8 cellular contexts compared by ENCODE assay signal in the genomic region with DNA sequence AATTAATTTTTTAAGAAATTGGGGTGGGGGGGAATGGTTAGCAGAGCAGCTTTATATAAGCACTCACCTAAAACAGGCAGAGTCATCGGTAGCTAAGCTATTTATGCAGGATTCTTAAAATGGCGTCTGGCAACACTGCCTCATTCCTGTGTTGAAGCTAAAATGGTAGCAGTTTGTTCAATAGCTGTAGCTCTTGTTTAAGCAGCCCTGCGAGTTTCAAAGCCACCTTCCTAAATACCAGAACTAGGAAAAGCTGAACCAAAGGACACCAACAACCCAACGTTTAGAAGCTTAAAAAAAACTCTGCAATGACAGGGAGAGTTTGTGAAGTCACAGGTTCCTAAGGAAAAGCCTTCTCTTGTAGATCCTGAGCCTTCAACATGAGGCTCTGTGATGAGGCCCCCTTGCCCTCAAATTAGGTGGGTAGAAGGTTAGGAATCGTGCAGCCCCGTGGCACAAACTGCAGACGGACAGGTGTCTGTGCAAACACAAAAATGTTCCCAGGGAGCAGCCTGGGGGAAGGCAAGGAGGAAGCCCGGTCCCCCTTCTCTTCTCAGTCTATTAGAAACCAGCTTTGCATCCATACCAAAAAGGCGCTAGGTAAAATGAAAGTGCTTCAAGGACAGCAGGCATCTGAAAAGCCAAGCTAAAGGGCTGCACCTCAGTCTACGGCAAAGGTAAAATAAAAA. TPM values are rescaled to one million over a fixed set of nuclear protein-coding genes. Genes with fewer than 3 reads are reported as not detected.
DNase-seq lines count a peak whose midpoint lies in the region; ATAC-seq, FAIRE-seq and TF ChIP-seq lines count a peak whose summit lies in the region.

No MANE protein-coding gene starts in this region.

- no peaks in the 10 kb centered on the region for H3K27me3 ChIP-seq in AG04450 (ENCODE audit: control insufficient read depth, insufficient read depth, low read length)
- no peaks in the 10 kb centered on the region for H3K27me3 ChIP-seq in IMR-90 (ENCODE audit: control insufficient read depth, insufficient read depth, low read length)
- H3K27me3 ChIP-seq in layer of hippocampus (ENCODE audit: control insufficient read depth, insufficient read depth, low read length): no peaks in the 10 kb centered on the region
- H3K27me3 ChIP-seq in uterus: no peaks in the 10 kb centered on the region

- H3K9me3 ChIP-seq in AG04450 (ENCODE audit: control insufficient read depth, insufficient read depth, low read length) (no peaks in the 10 kb centered on the region), IMR-90 (ENCODE audit: control insufficient read depth, insufficient read depth, low read length) (no peaks in the 10 kb centered on the region), uterus (no peaks in the 10 kb centered on the region)

- POLR2A ChIA-PET in AG04450 (lab: Yijun Ruan, JAX) (interaction anchor here (0.6 kb wide), 1 partner anchor 51 kb away, joined by 3 read pairs; no protein-coding TSS in a partner anchor), IMR-90 (lab: Charles Lee; ENCODE audit: unreplicated experiment) (interaction anchor here (0.5 to 1.0 kb wide), 2 partner anchors 34 to 224 kb away, joined by 3 to 4 read pairs; no protein-coding TSS in a partner anchor)

- intact Hi-C loops in IMR-90 (cut with micrococcal nuclease): no loop called here
- intact Hi-C loops in uterus (cut with DNase I; ENCODE audit: low total_unique reads): no loop called here

- peak overlapping the region; percentile 71 for H2BK15ac ChIP-seq in IMR-90 (ENCODE audit: low read depth, low read length)

- H3K27me3 Mint-ChIP-seq in activated naive CD8-positive, alpha-beta T cell treated with anti-CD3 and anti-CD28 coated beads, Interleukin-2, amount 50 U/mL, for 24 hours: no peaks in the 10 kb centered on the region

- no peak for ATAC-seq in IMR-90 (ENCODE audit: low read depth)
- no peak for ATAC-seq in activated naive CD8-positive, alpha-beta T cell treated with anti-CD3 and anti-CD28 coated beads, Interleukin-2, amount 50 U/mL, for 24 hours

- peak overlapping the region; percentile 86 for H4K5ac ChIP-seq in IMR-90 (ENCODE audit: low read depth, low read length)

- H3K36me3 ChIP-seq in IMR-90 (ENCODE audit: control insufficient read depth, insufficient read depth, low read length) (peaks cover 4% of the 10 kb centered on the region; the same call in 1 of the 2 replicates), uterus (no peaks in the 10 kb centered on the region)

- H2BK120ac ChIP-seq in IMR-90 (ENCODE audit: low read depth, low read length): peak overlapping the region; percentile 84

- dilution Hi-C loops in IMR-90 (cut with HindIII; ENCODE audit: low sequenced_read_pairs, unreplicated experiment): no loop called here

- H2BK5ac ChIP-seq in IMR-90 (ENCODE audit: low read depth, low read length, poor library complexity, severe bottlenecking): peak overlapping the region; percentile 97

- peak overlapping the region; percentile 83 for H2BK20ac ChIP-seq in IMR-90 (ENCODE audit: low read depth, low read length)

- H3K79me1 ChIP-seq in IMR-90 (ENCODE audit: low read depth in 1 of 2, low read length in 2 of 2): peaks cover 56 to 94% of the 10 kb centered on the region in 2 experiments

- H3K9ac ChIP-seq in IMR-90 (ENCODE audit: low read depth, low read length): peak overlapping the region; percentile 49

- no peaks in the 10 kb centered on the region for H4K20me1 ChIP-seq in IMR-90 (ENCODE audit: insufficient read depth, low read length)

- FAIRE-seq in HTR-8/SVneo (lab: Jason Lieb, UNC): no peak

- H3K4me1 ChIP-seq in IMR-90 (ENCODE audit: control insufficient read depth, insufficient read depth, low read length) (peaks cover 61% of the 10 kb centered on the region), uterus (peaks cover 21 to 38% of the 10 kb centered on the region in 2 donors)

- peak overlapping the region; percentile 96 for H4K91ac ChIP-seq in IMR-90 (ENCODE audit: insufficient read depth, low read depth, low read length)

- H3K23ac ChIP-seq in IMR-90 (ENCODE audit: low read depth, low read length): peak overlapping the region; percentile 96

- peak overlapping the region; percentile 42 for H3K56ac ChIP-seq in IMR-90 (ENCODE audit: extremely low read depth, insufficient read depth, low read length)

- peak overlapping the region; percentile 78 for H2AK9ac ChIP-seq in IMR-90 (replicated peaks; ENCODE audit: low read depth, low read length, poor library complexity)

- WGBS in IMR-90 (ENCODE audit: extremely low coverage in 2 of 2, insufficient read length in 1 of 2), 2 experiments: no CpG with 5 or more reads among the region's 10 CpGs

- peak overlapping the region; percentile 34 for H3K27ac ChIP-seq in AG04450 (ENCODE audit: low read depth, low read length)
- peak overlapping the region; percentile 80 for H3K27ac ChIP-seq in IMR-90 (ENCODE audit: insufficient read depth, low read length)
- peak overlapping the region; percentile 100 for H3K27ac ChIP-seq in layer of hippocampus (ENCODE audit: low read depth, low read length)
- peak overlapping the region; percentile 94 to 99 for H3K27ac ChIP-seq in uterus

- in situ Hi-C loops in IMR-90 (cut with MboI; ENCODE audit: low sequenced_read_pairs): no loop called here

- H4K8ac ChIP-seq in IMR-90 (ENCODE audit: low read depth in 2 of 2, low read length in 2 of 2): peak overlapping the region; percentile 90 to 97

- CTCF ChIA-PET in AG04450 (lab: Charles Lee): interaction anchor here (3.3 kb wide), 1 partner anchor 32 kb away, joined by 23 read pairs; no protein-coding TSS in a partner anchor
- CTCF ChIA-PET in IMR-90 (lab: Yijun Ruan, JAX): interaction anchor here (2.2 kb wide), 1 partner anchor 32 kb away, joined by 10 read pairs; no protein-coding TSS in a partner anchor

- peak overlapping the region; percentile 23 for H3K27ac Mint-ChIP-seq in activated naive CD8-positive, alpha-beta T cell treated with anti-CD3 and anti-CD28 coated beads, Interleukin-2, amount 50 U/mL, for 24 hours

- TF ChIP-seq POLR2A in IMR-90 (IDR thresholded peaks at IDR 0.05; ENCODE audit: low read depth, low read length) (no peak), uterus (IDR thresholded peaks at IDR 0.05) (no peak)

- peak overlapping the region; percentile 52 for H2AFZ ChIP-seq in IMR-90 (replicated peaks; ENCODE audit: low read length, poor library complexity)

- H3K18ac ChIP-seq in IMR-90 (ENCODE audit: low read depth, low read length): peak overlapping the region; percentile 90

- TF ChIP-seq CTCF in AG04450 (IDR thresholded peaks at IDR 0.05; ENCODE audit: low read depth, low read length) (no peak), IMR-90 (conservative IDR thresholded peaks at IDR 0.05; ENCODE audit: low read depth, low read length) (no peak), uterus (IDR thresholded peaks at IDR 0.05) (no peak)

- peak overlapping the region; percentile 100 for H3K4ac ChIP-seq in IMR-90 (ENCODE audit: low read depth, low read length)

- peak overlapping the region; percentile 62 for H3K4me2 ChIP-seq in IMR-90 (ENCODE audit: low read depth, low read length)

- H3K9me3 Mint-ChIP-seq in activated naive CD8-positive, alpha-beta T cell treated with anti-CD3 and anti-CD28 coated beads, Interleukin-2, amount 50 U/mL, for 24 hours: no peaks in the 10 kb centered on the region

- DNase-seq in AG04450 (ENCODE audit: low read depth, low spot score) (no peak), IMR-90 (no peak), uterus (no peak), ureter (ENCODE audit: low spot score) (no peak), cerebellar nuclear complex (lab: John Stamatoyannopoulos, UW) (no peak), HTR-8/SVneo (ENCODE audit: insufficient read length, low spot score) (no peak)
- no peak for DNase-seq in activated naive CD8-positive, alpha-beta T cell treated with anti-CD3 and anti-CD28 coated beads, Interleukin-2, amount 50 U/mL, for 24 hours

- no TSS peak for BruUV-seq in IMR-90 (replicated peaks; lab: Mats Ljungman, UMichigan)

- H3K14ac ChIP-seq in IMR-90 (replicated peaks; ENCODE audit: low read depth, low read length): peak overlapping the region; percentile 93

- H3K4me3 ChIP-seq in AG04450 (ENCODE audit: low read depth, low read length) (peak overlapping the region; percentile 23; the same call in 1 of the 2 replicates), IMR-90 (ENCODE audit: insufficient read depth, low read depth, low read length) (no peak overlapping the region), uterus (no peak overlapping the region)

- no peak for TF ChIP-seq RAD21 in IMR-90 (IDR thresholded peaks at IDR 0.05; ENCODE audit: low read length)

- H3K36me3 Mint-ChIP-seq in activated naive CD8-positive, alpha-beta T cell treated with anti-CD3 and anti-CD28 coated beads, Interleukin-2, amount 50 U/mL, for 24 hours (ENCODE audit: low read depth): peaks cover 23% of the 10 kb centered on the region

- H2AK5ac ChIP-seq in IMR-90 (ENCODE audit: low read depth, low read length): peak overlapping the region; percentile 76

- no peak overlapping the region for H3K4me3 Mint-ChIP-seq in activated naive CD8-positive, alpha-beta T cell treated with anti-CD3 and anti-CD28 coated beads, Interleukin-2, amount 50 U/mL, for 24 hours

- peaks cover 9% of the 10 kb centered on the region for H3K4me1 Mint-ChIP-seq in activated naive CD8-positive, alpha-beta T cell treated with anti-CD3 and anti-CD28 coated beads, Interleukin-2, amount 50 U/mL, for 24 hours

- H3K9me1 ChIP-seq in IMR-90 (ENCODE audit: insufficient read depth, low read length): peaks cover 22% of the 10 kb centered on the region

TF ChIP-seq in IMR-90, 13 proteins besides CTCF, POLR2A, EP300 and RAD21:
- peak; percentile 78 for TF ChIP-seq RFX5 (IDR thresholded peaks at IDR 0.05; ENCODE audit: low read depth, low read length)
- TF ChIP-seq MXI1 (IDR thresholded peaks at IDR 0.05; ENCODE audit: borderline replicate concordance, low read depth, low read length): no peak
TF ChIP-seq in IMR-90: peak in this region for 1.

RNA-seq across cellular contexts. Expression of gene ZMYND8, which starts 4.7 kb away (rescaled TPM):
- polyA plus RNA-seq in AG04450 (2011; rRNA removed) (20.3 and 23.1 TPM in 2 replicates), IMR-90 (2012; rRNA removed) (28.2 and 28.3 TPM in 2 replicates)
- polyA minus RNA-seq in AG04450 (2011; rRNA and poly(A)+ RNA removed): 30.3 and 30.6 TPM in 2 replicates
- total RNA-seq in IMR-90 (2012; rRNA removed) (23.6 and 24.0 TPM in 2 replicates), uterus (10 to 100 TPM; 10.2 to 26.7 (median 16.0) TPM), ureter (113 TPM)
- polyA plus RNA-seq in IMR-90 (2012; cell fraction: cytosol; rRNA removed): 12.6 and 14.1 TPM in 2 replicates
- 43.6 and 72.5 TPM in 2 replicates for polyA plus RNA-seq in IMR-90 (2012; cell fraction: nucleus; rRNA removed; ENCODE audit: low replicate concordance)

Comparison
In these comparisons a context has a peak if more than half of its experiments do, and no peak if none do; other contexts are left out.
1. H3K27ac ChIP-seq: peak in every context shown above with its lines; median percentile 100 in layer of hippocampus; 96 in uterus; 80 in IMR-90; 34 in AG04450.